1 cellular context compared by ENCODE assay signal in genomic region chr10:70131560-70131937, GRCh38.
TF ChIP-seq lines count a peak whose summit lies in the region.

No MANE protein-coding gene starts in this region.

TF ChIP-seq in HEK293, 187 proteins besides CTCF, POLR2A, EP300 and RAD21 (continued from another document):
- TF ChIP-seq PATZ1 (tag by site-specific recombination; IDR thresholded peaks at IDR 0.05) (no peak), OSR2 (tag by site-specific recombination; IDR thresholded peaks at IDR 0.05) (no peak), ZNF221 (tag by site-specific recombination; IDR thresholded peaks at IDR 0.05; ENCODE audit: borderline replicate concordance) (no peak), ZBTB26 (tag by site-specific recombination; optimal IDR thresholded peaks at IDR 0.05) (no peak), SP7 (tag by site-specific recombination; IDR thresholded peaks at IDR 0.05) (no peak), IKZF3 (tag by site-specific recombination; IDR thresholded peaks at IDR 0.05) (no peak), KLF10 (tag by site-specific recombination; IDR thresholded peaks at IDR 0.05) (no peak)
TF ChIP-seq in HEK293: peak in this region for 0.
